In the genomic region with DNA sequence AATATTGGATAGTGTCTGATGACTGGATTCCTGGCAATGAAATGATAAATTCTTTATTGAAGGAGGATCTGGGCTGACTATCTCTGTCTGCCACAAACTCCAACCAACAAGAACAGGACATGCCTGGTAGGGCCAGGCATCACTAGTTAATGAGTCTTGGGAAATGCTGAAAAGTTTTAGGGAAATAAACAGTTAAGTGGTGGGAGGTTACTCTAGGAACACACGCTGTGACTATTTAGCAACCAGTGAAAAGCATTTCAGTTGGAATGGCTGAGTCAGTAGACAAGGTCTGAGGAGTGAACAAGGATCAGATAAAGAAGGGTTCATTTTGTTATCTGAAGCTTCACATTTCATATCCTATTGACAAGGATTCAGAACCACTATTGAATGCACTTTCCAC, we compare ENCODE assay signal across 20 cellular contexts.
DNase-seq lines count a peak whose midpoint lies in the region; ATAC-seq and TF ChIP-seq lines count a peak whose summit lies in the region.
"Had no signal": no experiment of that assay in that cellular context is flagged by ENCODE, and none has a peak within 500 bp of the region (broad histone marks: within the 10 kb centered on the region; RNA-seq: fewer than 3 reads in every experiment).

No MANE protein-coding gene starts in this region.

- no peaks in the 10 kb centered on the region for H3K36me3 ChIP-seq in fibroblast of lung (ENCODE audit: control insufficient read depth, insufficient read depth, low read length)
- no peaks in the 10 kb centered on the region for H3K36me3 ChIP-seq in psoas muscle (ENCODE audit: insufficient read depth in 1 of 2, low read depth in 1 of 2)
- H3K36me3 ChIP-seq: BLaER1, ovary had no signal

- no peak overlapping the region for H3K4me2 ChIP-seq in fibroblast of lung (ENCODE audit: extremely low read depth, insufficient read depth, low read length)
- H3K4me2 ChIP-seq: BLaER1, GM23338 had no signal

- H3K9me3 Mint-ChIP-seq in activated naive CD4-positive, alpha-beta T cell treated with anti-CD3 and anti-CD28 coated beads for 36 hours: no peaks in the 10 kb centered on the region
- H3K9me3 Mint-ChIP-seq: activated CD4-positive, alpha-beta memory T cell treated with anti-CD3 and anti-CD28 coated beads for 36 hours; GM23338 had no signal

- H3K27ac ChIP-seq in fibroblast of lung (ENCODE audit: insufficient read depth, low read length): no peak overlapping the region
- no peak overlapping the region for H3K27ac ChIP-seq in psoas muscle
- H3K27ac ChIP-seq: BLaER1, ovary had no signal

- H3K79me2 ChIP-seq in fibroblast of lung (ENCODE audit: control insufficient read depth, insufficient read depth, low read length): no peaks in the 10 kb centered on the region

- no peaks in the 10 kb centered on the region for H3K4me1 Mint-ChIP-seq in activated naive CD4-positive, alpha-beta T cell treated with anti-CD3 and anti-CD28 coated beads for 36 hours (ENCODE audit: low read depth)

- no peak overlapping the region for H3K9ac ChIP-seq in fibroblast of lung (ENCODE audit: insufficient read depth, low read length)
- H3K9ac ChIP-seq: BLaER1 had no signal

- no peak overlapping the region for H2AFZ ChIP-seq in fibroblast of lung (ENCODE audit: low read length)
- H2AFZ ChIP-seq: GM23338 had no signal

- no peaks in the 10 kb centered on the region for H4K20me1 ChIP-seq in fibroblast of lung (ENCODE audit: control insufficient read depth, extremely low read depth, insufficient read depth, low read length)
- H4K20me1 ChIP-seq: BLaER1 had no signal

- no peaks in the 10 kb centered on the region for H3K36me3 Mint-ChIP-seq in activated naive CD4-positive, alpha-beta T cell treated with anti-CD3 and anti-CD28 coated beads for 36 hours (ENCODE audit: low read depth)
- H3K36me3 Mint-ChIP-seq: activated CD4-positive, alpha-beta memory T cell treated with anti-CD3 and anti-CD28 coated beads for 36 hours; activated naive CD8-positive, alpha-beta T cell had no signal

- no peak overlapping the region for H3K4me3 Mint-ChIP-seq in activated naive CD4-positive, alpha-beta T cell treated with anti-CD3 and anti-CD28 coated beads for 36 hours
- H3K4me3 Mint-ChIP-seq: activated CD4-positive, alpha-beta memory T cell treated with anti-CD3 and anti-CD28 coated beads for 36 hours; activated naive CD8-positive, alpha-beta T cell; activated T-cell treated with anti-CD3 and anti-CD28 coated beads, Interleukin-2, amount 50 U/mL, for 4 hours; effector memory CD8-positive, alpha-beta T cell; GM23338 had no signal

- H3K9me3 ChIP-seq in fibroblast of lung (ENCODE audit: control insufficient read depth, insufficient read depth, low read depth, low read length): no peaks in the 10 kb centered on the region
- no peaks in the 10 kb centered on the region for H3K9me3 ChIP-seq in psoas muscle
- H3K9me3 ChIP-seq: BLaER1, ovary had no signal

- H3K27me3 ChIP-seq in fibroblast of lung (ENCODE audit: control insufficient read depth, insufficient read depth, low read length) (no peaks in the 10 kb centered on the region), psoas muscle (ENCODE audit: insufficient read depth in 3 of 3, low read length in 2 of 3) (no peaks in the 10 kb centered on the region)
- H3K27me3 ChIP-seq: BLaER1, ovary had no signal

- H3K4me1 ChIP-seq in fibroblast of lung (ENCODE audit: control insufficient read depth, extremely low read depth, insufficient read depth, low read length) (peaks cover 3% of the 10 kb centered on the region), psoas muscle (no peaks in the 10 kb centered on the region)

- 47 to 63% (median 63%) methylated on average over 1 of the region's 1 CpG for WGBS in psoas muscle, 3 donors

- no peak for ATAC-seq in psoas muscle
- ATAC-seq: activated T-cell treated with anti-CD3 and anti-CD28 coated beads, Interleukin-2, amount 50 U/mL, for 4 hours; effector memory CD8-positive, alpha-beta T cell; GM23338; K562 had no signal

- intact Hi-C loops in activated naive CD4-positive, alpha-beta T cell treated with anti-CD3 and anti-CD28 coated beads for 36 hours (cut with micrococcal nuclease): no loop called here
- intact Hi-C loops in psoas muscle (cut with DNase I): no loop called here

- DNase-seq in ELR (ENCODE audit: low read depth) (peak; percentile 46), OCI-M1 (lab: John Stamatoyannopoulos, UW) (peak; percentile 25), fibroblast of lung (ENCODE audit: low read depth in 2 of 2) (peak; percentile 15 to 35), renal cortical epithelial cell (ENCODE audit: low read depth) (peak; percentile 80), NCI-H2107 (lab: John Stamatoyannopoulos, UW) (no peak), psoas muscle (no peak)
- DNase-seq in activated naive CD4-positive, alpha-beta T cell treated with anti-CD3 and anti-CD28 coated beads for 36 hours: no peak
- DNase-seq: activated CD4-positive, alpha-beta memory T cell treated with anti-CD3 and anti-CD28 coated beads for 36 hours; activated T-cell treated with anti-CD3 and anti-CD28 coated beads, Interleukin-2, amount 50 U/mL, for 4 hours; central memory CD4-positive, alpha-beta T cell; effector memory CD8-positive, alpha-beta T cell; NCI-H1092; NCI-H2171; ovary; RPMI8226; stimulated activated CD4-positive, alpha-beta T cell treated with anti-CD3 and anti-CD28 coated beads, Interleukin-4, amount 100 ng/mL, for 1 hour had no signal

- TF ChIP-seq CTCF in fibroblast of lung (conservative IDR thresholded peaks at IDR 0.05 in 1 of 2, IDR thresholded peaks at IDR 0.05 in 1 of 2; ENCODE audit: low read depth in 1 of 2, low read length in 2 of 2): no peak
- TF ChIP-seq CTCF in psoas muscle (IDR thresholded peaks at IDR 0.05): no peak

- H3K27ac Mint-ChIP-seq in activated naive CD4-positive, alpha-beta T cell treated with anti-CD3 and anti-CD28 coated beads for 36 hours: no peak overlapping the region
- H3K27ac Mint-ChIP-seq: activated CD4-positive, alpha-beta memory T cell treated with anti-CD3 and anti-CD28 coated beads for 36 hours; activated naive CD8-positive, alpha-beta T cell; effector memory CD8-positive, alpha-beta T cell; GM23338 had no signal

- CTCF ChIA-PET in activated naive CD4-positive, alpha-beta T cell treated with anti-CD3 and anti-CD28 coated beads for 36 hours (lab: Charles Lee): no interaction called here

- H3K27me3 Mint-ChIP-seq in activated naive CD4-positive, alpha-beta T cell treated with anti-CD3 and anti-CD28 coated beads for 36 hours (ENCODE audit: low read depth): peaks cover 3% of the 10 kb centered on the region
- H3K27me3 Mint-ChIP-seq: activated CD4-positive, alpha-beta memory T cell treated with anti-CD3 and anti-CD28 coated beads for 36 hours; effector memory CD8-positive, alpha-beta T cell had no signal

- no peak overlapping the region for H3K4me3 ChIP-seq in fibroblast of lung (replicated peaks in 1 of 4; ENCODE audit: control extremely low read depth in 1 of 4, insufficient read depth in 1 of 4, low read depth in 3 of 4, low read length in 4 of 4)
- no peak overlapping the region for H3K4me3 ChIP-seq in psoas muscle
- H3K4me3 ChIP-seq: BLaER1, GM23338, K562, ovary had no signal

Comparison
In these comparisons a context has a peak if more than half of its experiments do, and no peak if none do; other contexts are left out.
1. DNase-seq: peak in ELR (single experiment), OCI-M1 (single experiment), fibroblast of lung (2 of 2) and renal cortical epithelial cell (single experiment); none in activated naive CD4-positive, alpha-beta T cell treated with anti-CD3 and anti-CD28 coated beads for 36 hours (single experiment), NCI-H2107 (single experiment) and psoas muscle (0 of 2).